20 cellular contexts compared by ENCODE assay signal in genomic region chr3:157294953-157295352, GRCh38.
"Had no signal": no experiment of that assay in that cellular context is flagged by ENCODE, and none has a peak within 500 bp of the region (broad histone marks: within the 10 kb centered on the region; RNA-seq: fewer than 3 reads in every experiment).

No MANE protein-coding gene starts in this region.

- H3K27ac Mint-ChIP-seq: activated CD4-positive, alpha-beta T cell treated with anti-CD3 and anti-CD28 coated beads for 36 hours; activated naive CD8-positive, alpha-beta T cell treated with anti-CD3 and anti-CD28 coated beads for 36 hours; endodermal cell; naive thymus-derived CD8-positive, alpha-beta T cell; T-cell; WTC11 had no signal

- H3K4me3 Mint-ChIP-seq: activated CD4-positive, alpha-beta T cell treated with anti-CD3 and anti-CD28 coated beads for 36 hours; activated naive CD8-positive, alpha-beta T cell treated with anti-CD3 and anti-CD28 coated beads for 36 hours; brain; endodermal cell; naive thymus-derived CD8-positive, alpha-beta T cell; T-cell; WTC11 had no signal

- H3K27ac ChIP-seq: colonic mucosa, neutrophil, sigmoid colon had no signal

- DNase-seq: activated CD4-positive, alpha-beta T cell treated with anti-CD3 and anti-CD28 coated beads for 36 hours; activated CD4-positive, alpha-beta T cell treated with anti-CD3 and anti-CD28 coated beads, Interleukin-2, amount 50 U/mL, for 48 hours; activated naive CD4-positive, alpha-beta T cell; activated naive CD8-positive, alpha-beta T cell treated with anti-CD3 and anti-CD28 coated beads for 36 hours; activated T-cell treated with anti-CD3 and anti-CD28 coated beads for 4 hours; central memory CD4-positive, alpha-beta T cell; colonic mucosa; endodermal cell; foreskin melanocyte; left ventricle myocardium superior; naive thymus-derived CD8-positive, alpha-beta T cell; sigmoid colon; stimulated activated CD4-positive, alpha-beta T cell treated with anti-CD3 and anti-CD28 coated beads, Interleukin-12 subunit alpha, Interleukin-12 subunit beta, amount 100 ng/mL, for 4 hours; stimulated activated CD4-positive, alpha-beta T cell treated with anti-CD3 and anti-CD28 coated beads, Interleukin-1b, Interleukin-23, amount 100 ng/mL, for 48 hours; stimulated activated CD8-positive, alpha-beta memory T cell treated with anti-CD3 and anti-CD28 coated beads, Interleukin-4, amount 100 ng/mL, for 48 hours; stimulated activated naive CD4-positive, alpha-beta T cell; T-cell had no signal

- H3K27me3 Mint-ChIP-seq: activated CD4-positive, alpha-beta T cell treated with anti-CD3 and anti-CD28 coated beads for 36 hours; activated naive CD8-positive, alpha-beta T cell treated with anti-CD3 and anti-CD28 coated beads for 36 hours; brain; naive thymus-derived CD8-positive, alpha-beta T cell; T-cell had no signal

- H3K36me3 Mint-ChIP-seq: activated naive CD8-positive, alpha-beta T cell treated with anti-CD3 and anti-CD28 coated beads for 36 hours; brain; T-cell; WTC11 had no signal

- ATAC-seq: activated CD4-positive, alpha-beta T cell treated with anti-CD3 and anti-CD28 coated beads for 36 hours; left ventricle myocardium superior; naive thymus-derived CD8-positive, alpha-beta T cell; T-cell; WTC11 had no signal

- H3K9me3 Mint-ChIP-seq: activated naive CD8-positive, alpha-beta T cell treated with anti-CD3 and anti-CD28 coated beads for 36 hours; brain; endodermal cell; naive thymus-derived CD8-positive, alpha-beta T cell; T-cell; WTC11 had no signal

- H3K4me3 ChIP-seq: colonic mucosa, sigmoid colon had no signal

- H3K4me1 ChIP-seq: colonic mucosa, sigmoid colon had no signal

- H3K4me1 Mint-ChIP-seq: naive thymus-derived CD8-positive, alpha-beta T cell; T-cell had no signal

- H3K9me3 ChIP-seq: colonic mucosa, neutrophil, sigmoid colon had no signal

- H3K36me3 ChIP-seq: colonic mucosa, neutrophil, sigmoid colon had no signal

- H3K27me3 ChIP-seq: colonic mucosa, neutrophil, sigmoid colon had no signal
